Comparison of ENCODE assay signal across 8 cellular contexts in the genomic region with DNA sequence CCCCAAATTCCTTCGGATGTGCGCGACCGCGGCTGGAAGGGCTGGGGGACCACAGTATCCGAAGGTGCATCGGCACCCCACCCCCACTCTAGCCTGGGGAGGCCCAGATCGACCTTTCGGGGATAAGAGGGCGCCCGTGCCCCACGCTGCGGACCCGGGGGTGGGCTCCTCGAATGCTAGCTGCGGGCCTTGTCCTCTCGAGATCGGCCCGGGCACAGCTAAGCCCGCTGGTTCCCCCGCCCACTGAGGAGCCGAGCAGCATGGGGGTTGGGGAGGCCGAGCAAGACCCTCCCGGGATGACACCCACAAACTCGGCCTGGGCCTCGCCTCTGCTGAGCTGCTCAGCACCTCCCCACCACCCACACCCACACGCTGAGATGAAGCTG. TPM values are rescaled to one million over a fixed set of nuclear protein-coding genes. Genes with fewer than 3 reads are reported as not detected.
DNase-seq lines count a peak whose midpoint lies in the region; FAIRE-seq and TF ChIP-seq lines count a peak whose summit lies in the region.

No MANE protein-coding gene starts in this region.

- H3K36me3 ChIP-seq in BJ (ENCODE audit: control insufficient read depth, insufficient read depth, low read length) (0 out of 2 replicates have a peak, but pooled peaks cover 1% of the 10 kb centered on the region), muscle layer of duodenum (ENCODE audit: control insufficient read depth in 1 of 2, insufficient read depth in 2 of 2, low read length in 2 of 2) (no peaks in the 10 kb centered on the region)

- H3K27ac Mint-ChIP-seq in IgD-negative memory B cell, result peak overlapping the region in 1 of 3 donors; percentile 55

- POLR2A ChIA-PET in BJ (lab: Charles Lee), result interaction anchor here (1.1 kb wide), 1 partner anchor 11 kb away, joined by 3 read pairs; no protein-coding TSS in a partner anchor

- H3K4me1 Mint-ChIP-seq in IgD-negative memory B cell, result peaks cover 27 to 36% (median 31%) of the 10 kb centered on the region in 3 donors

- intact Hi-C loops in dorsolateral prefrontal cortex (cut with DNase I), result loop anchor here (2.0 to 10.0 kb wide), 4 partner anchors 40 to 110 kb away; partner anchors contain the start of gene ALDH4A1 (in 2 of the 2)

- no peaks in the 10 kb centered on the region for H3K9me3 ChIP-seq in muscle layer of duodenum (ENCODE audit: control insufficient read depth in 1 of 2, low read length in 2 of 2)

- H3K4me3 ChIP-seq in BJ (ENCODE audit: low read depth, low read length) (peak overlapping the region; percentile 52), dorsolateral prefrontal cortex (peak overlapping the region; percentile 42 to 97 (median 79)), muscle layer of duodenum (ENCODE audit: low read depth in 1 of 2, low read length in 2 of 2) (peak overlapping the region; percentile 72)

- TF ChIP-seq POLR2A in GM12891 (IDR thresholded peaks at IDR 0.05; ENCODE audit: low read depth, low read length), result no peak

- FAIRE-seq in GM12891 (lab: Jason Lieb, UNC), result no peak

- peak overlapping the region; percentile 80 to 93 (median 88) for H3K4me3 Mint-ChIP-seq in IgD-negative memory B cell

- CTCF ChIA-PET in BJ (lab: Yijun Ruan, JAX), result interaction anchor here (1.4 to 4.7 kb wide), 5 partner anchors 11 to 49 kb away, joined by 4 to 26 read pairs (median 11); no protein-coding TSS in a partner anchor

- peaks cover 3% of the 10 kb centered on the region for H3K27me3 Mint-ChIP-seq in IgD-negative memory B cell

- H3K9me3 Mint-ChIP-seq in IgD-negative memory B cell, result no peaks in the 10 kb centered on the region

- TF ChIP-seq CTCF in BJ (IDR thresholded peaks at IDR 0.05; ENCODE audit: insufficient read depth, low read depth, low read length) (no peak), dorsolateral prefrontal cortex (IDR thresholded peaks at IDR 0.05 in 54 of 56, conservative IDR thresholded peaks at IDR 0.05 in 2 of 56; ENCODE audit: low read depth in 1 of 56, partially characterized antibody in 56 of 56) (peak in 1 of 56 donors; percentile 1)

- peaks cover 1% of the 10 kb centered on the region for H3K36me3 Mint-ChIP-seq in IgD-negative memory B cell

- H3K27me3 ChIP-seq in BJ (ENCODE audit: control insufficient read depth, insufficient read depth, low read length) (0 out of 2 replicates have a peak, but pooled peaks cover 2% of the 10 kb centered on the region), dorsolateral prefrontal cortex (no peaks in the 10 kb centered on the region), muscle layer of duodenum (ENCODE audit: low read depth, low read length) (no peaks in the 10 kb centered on the region)

- no peak for DNase-seq in BJ (ENCODE audit: low read depth)
- peak in 1 of 10 donors; percentile 39 for DNase-seq in dorsolateral prefrontal cortex
- no peak for DNase-seq in NCI-H2029 treated with DMSO at 0.1 percent for 48 hours (lab: John Stamatoyannopoulos, UW)
- DNase-seq in NCI-H1105 treated with DMSO at 0.1 percent for 48 hours (lab: John Stamatoyannopoulos, UW), result no peak
- DNase-seq in GM12891 (ENCODE audit: insufficient read length, low spot score), result no peak
- DNase-seq in NCI-H2196 (lab: John Stamatoyannopoulos, UW; ENCODE audit: unreplicated experiment), result no peak

- H3K27ac ChIP-seq in dorsolateral prefrontal cortex, result peak overlapping the region in 58 of 59 donors; percentile 4 to 93 (median 81)
- no peak overlapping the region for H3K27ac ChIP-seq in muscle layer of duodenum (ENCODE audit: low read length)

- H3K4me1 ChIP-seq in muscle layer of duodenum (ENCODE audit: control insufficient read depth in 1 of 2, insufficient read depth in 2 of 2, low read length in 2 of 2), result peaks cover 13 to 15% of the 10 kb centered on the region in 2 donors

TF ChIP-seq in GM12891, 5 proteins besides CTCF, POLR2A, EP300 and RAD21:
- TF ChIP-seq POLR2AphosphoS5 (IDR thresholded peaks at IDR 0.05; ENCODE audit: low read depth, low read length) (no peak), POU2F2 (IDR thresholded peaks at IDR 0.05; ENCODE audit: low read depth, low read length) (no peak), PAX5 (IDR thresholded peaks at IDR 0.05; ENCODE audit: insufficient read depth, low read length, severe bottlenecking) (no peak), SPI1 (IDR thresholded peaks at IDR 0.05; ENCODE audit: low read depth, low read length) (no peak), TAF1 (IDR thresholded peaks at IDR 0.05; ENCODE audit: low read depth, low read length) (no peak)
TF ChIP-seq in GM12891: peak in this region for 0.

RNA-seq across cellular contexts. Expression of gene IFFO2, which starts 0.7 kb away (rescaled TPM):
- polyA plus RNA-seq in BJ (2011; rRNA removed), result 11.1 and 15.0 TPM in 2 replicates
- polyA minus RNA-seq in BJ (2011; rRNA and poly(A)+ RNA removed), result 18.4 and 24.7 TPM in 2 replicates
- 1.5 TPM for polyA plus RNA-seq in IgD-negative memory B cell
- total RNA-seq in dorsolateral prefrontal cortex, result 10 to 100 TPM; 15.3 to 36.0 (median 21.7) TPM
- polyA plus RNA-seq in GM12891 (2012; ENCODE audit: low read depth, missing spikeins), result 8.1 TPM

RNA-seq across cellular contexts. Expression of gene ALDH4A1, which starts 54.8 kb away (rescaled TPM):
- polyA plus RNA-seq in BJ (2011; rRNA removed) (18.1 and 36.6 TPM in 2 replicates), IgD-negative memory B cell (2.8 TPM)
- polyA minus RNA-seq in BJ (2011; rRNA and poly(A)+ RNA removed), result 11.5 and 18.8 TPM in 2 replicates
- 100 to 1,000 TPM in 1 of 120 experiments, 10 to 100 TPM in 119; 16.8 to 112 (median 40.4) TPM for total RNA-seq in dorsolateral prefrontal cortex
- 8.5 TPM for polyA plus RNA-seq in GM12891 (2012; ENCODE audit: low read depth, missing spikeins)
